Comparison of ENCODE assay signal across 23 cellular contexts in the genomic region with DNA sequence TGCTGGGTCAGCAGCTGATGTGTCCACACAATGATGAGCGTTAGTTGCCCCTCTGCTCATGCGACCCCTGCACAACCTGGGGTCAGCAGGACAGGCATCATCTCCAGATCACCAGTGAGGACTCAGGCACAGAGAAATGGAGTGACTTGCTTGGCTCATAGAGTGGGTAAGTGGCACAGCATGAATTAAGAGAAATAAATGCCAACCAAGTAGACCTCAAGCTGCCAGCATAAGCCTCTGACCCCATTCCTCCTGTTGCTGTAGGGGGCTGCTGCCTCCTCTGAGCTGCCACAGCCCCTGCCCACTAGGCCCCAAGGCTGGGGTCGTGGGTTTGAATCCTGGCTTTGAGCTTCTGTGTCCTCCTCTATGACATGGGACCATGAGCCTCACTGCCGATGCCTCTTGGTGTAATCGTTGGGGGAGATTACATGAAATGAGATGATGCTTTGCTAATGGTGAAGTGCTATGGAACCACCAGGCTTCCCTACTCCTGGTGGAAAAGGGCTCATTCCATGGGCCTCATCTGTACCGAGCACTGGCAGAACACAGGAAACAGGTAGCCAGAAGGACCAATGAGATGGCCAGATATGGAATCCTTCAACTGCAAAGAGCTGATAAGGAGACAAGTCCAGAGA. TPM values are rescaled to one million over a fixed set of nuclear protein-coding genes. Genes with fewer than 3 reads are reported as not detected.
DNase-seq lines count a peak whose midpoint lies in the region; ATAC-seq and TF ChIP-seq lines count a peak whose summit lies in the region.
"Had no signal": no experiment of that assay in that cellular context is flagged by ENCODE, and none has a peak within 500 bp of the region (broad histone marks: within the 10 kb centered on the region; RNA-seq: fewer than 3 reads in every experiment).

No MANE protein-coding gene starts in this region.

- H3K36me3 ChIP-seq in left ventricle myocardium inferior: no peaks in the 10 kb centered on the region
- H3K36me3 ChIP-seq in psoas muscle (ENCODE audit: insufficient read depth in 1 of 2, low read depth in 1 of 2): no peaks in the 10 kb centered on the region

- no peak for DNase-seq in left ventricle myocardium inferior
- no peak for DNase-seq in Right ventricle myocardium superior
- DNase-seq in psoas muscle: no peak
- no peak for DNase-seq in activated naive CD8-positive, alpha-beta T cell treated with anti-CD3 and anti-CD28 coated beads, Interleukin-2, amount 50 U/mL, for 24 hours
- DNase-seq in nucleus accumbens (lab: John Stamatoyannopoulos, UW): no peak
- no peak for DNase-seq in stimulated activated naive CD4-positive, alpha-beta T cell (lab: John Stamatoyannopoulos, UW)
- DNase-seq: activated CD4-positive, alpha-beta T cell treated with anti-CD3 and anti-CD28 coated beads, Interleukin-2, amount 10 ng/mL, durations not matched to agents 24 days and 14 days; activated naive CD8-positive, alpha-beta T cell treated with anti-CD3 and anti-CD28 coated beads, Interleukin-2, amount 10 ng/mL, durations not matched to agents 7 days and 5 days; cerebellar nuclear complex; effector memory CD4-positive, alpha-beta T cell; mesendoderm; naive thymus-derived CD4-positive, alpha-beta T cell; NCI-H146; NCI-H2171; NCI-H69; retina; SIG-M5 had no signal

- no peak overlapping the region for H3K4me3 Mint-ChIP-seq in dendritic cell treated with granulocyte-macrophage colony-stimulating factor and Interleukin-4, amounts not matched to agents 40 ng/mL and 50 ng/mL, for 4 days
- no peak overlapping the region for H3K4me3 Mint-ChIP-seq in activated naive CD8-positive, alpha-beta T cell treated with anti-CD3 and anti-CD28 coated beads, Interleukin-2, amount 50 U/mL, for 24 hours
- H3K4me3 Mint-ChIP-seq: activated CD4-positive, alpha-beta T cell treated with anti-CD3 and anti-CD28 coated beads, Interleukin-2, amount 10 ng/mL, durations not matched to agents 24 days and 14 days; activated naive CD8-positive, alpha-beta T cell treated with anti-CD3 and anti-CD28 coated beads, Interleukin-2, amount 10 ng/mL, durations not matched to agents 7 days and 5 days; naive thymus-derived CD4-positive, alpha-beta T cell had no signal

- H3K4me1 ChIP-seq in left ventricle myocardium inferior: peaks cover 37% of the 10 kb centered on the region
- no peaks in the 10 kb centered on the region for H3K4me1 ChIP-seq in psoas muscle

- H3K27me3 ChIP-seq in left ventricle myocardium inferior (ENCODE audit: low read depth) (no peaks in the 10 kb centered on the region), psoas muscle (ENCODE audit: insufficient read depth in 3 of 3, low read length in 2 of 3) (peaks cover 0 to under 1% (median 0%) of the 10 kb centered on the region in 3 donors)

- TF ChIP-seq CTCF in left ventricle myocardium inferior (IDR thresholded peaks at IDR 0.05; ENCODE audit: borderline replicate concordance) (no peak), psoas muscle (IDR thresholded peaks at IDR 0.05) (no peak)

- ATAC-seq in Right ventricle myocardium superior (ENCODE audit: poor library complexity) (no peak), psoas muscle (no peak), HG03342 (IDR thresholded peaks at IDR 0.05; ENCODE audit: unreplicated experiment) (no peak)
- no peak for ATAC-seq in activated naive CD8-positive, alpha-beta T cell treated with anti-CD3 and anti-CD28 coated beads, Interleukin-2, amount 50 U/mL, for 24 hours
- ATAC-seq: HepG2 had no signal

- H3K9me3 ChIP-seq in left ventricle myocardium inferior (replicated peaks): no peaks in the 10 kb centered on the region
- H3K9me3 ChIP-seq in psoas muscle: no peaks in the 10 kb centered on the region

- intact Hi-C loops in left ventricle myocardium inferior (cut with micrococcal nuclease) (no loop called here), Right ventricle myocardium superior (cut with DNase I) (no loop called here), psoas muscle (cut with DNase I) (no loop called here)
- intact Hi-C loops in dendritic cell treated with granulocyte-macrophage colony-stimulating factor and Interleukin-4, amounts not matched to agents 40 ng/mL and 50 ng/mL, for 4 days (cut with micrococcal nuclease): no loop called here

- WGBS in psoas muscle, 3 donors: 88 to 94% (median 92%) methylated on average over 6 of the region's 6 CpGs

- no peaks in the 10 kb centered on the region for H3K9me3 Mint-ChIP-seq in dendritic cell treated with granulocyte-macrophage colony-stimulating factor and Interleukin-4, amounts not matched to agents 40 ng/mL and 50 ng/mL, for 4 days
- H3K9me3 Mint-ChIP-seq in activated naive CD8-positive, alpha-beta T cell treated with anti-CD3 and anti-CD28 coated beads, Interleukin-2, amount 50 U/mL, for 24 hours: no peaks in the 10 kb centered on the region
- H3K9me3 Mint-ChIP-seq: activated CD4-positive, alpha-beta T cell treated with anti-CD3 and anti-CD28 coated beads, Interleukin-2, amount 10 ng/mL, durations not matched to agents 24 days and 14 days; activated T-helper 2 cell treated with anti-CD3 and anti-CD28 coated beads, Interferon-gamma antibody, Interleukin-2, Interleukin-4, amounts not matched to agents 10 μg/mL and 5 μg/mL and 100 μg/mL, durations not matched to agents 14 hours and 24 hours and 36 hours; naive thymus-derived CD4-positive, alpha-beta T cell had no signal

- peaks cover 35% of the 10 kb centered on the region for H3K27me3 Mint-ChIP-seq in dendritic cell treated with granulocyte-macrophage colony-stimulating factor and Interleukin-4, amounts not matched to agents 40 ng/mL and 50 ng/mL, for 4 days
- peaks cover 12% of the 10 kb centered on the region for H3K27me3 Mint-ChIP-seq in activated naive CD8-positive, alpha-beta T cell treated with anti-CD3 and anti-CD28 coated beads, Interleukin-2, amount 50 U/mL, for 24 hours

- no peaks in the 10 kb centered on the region for H3K36me3 Mint-ChIP-seq in dendritic cell treated with granulocyte-macrophage colony-stimulating factor and Interleukin-4, amounts not matched to agents 40 ng/mL and 50 ng/mL, for 4 days (ENCODE audit: low read depth)
- H3K36me3 Mint-ChIP-seq in activated naive CD8-positive, alpha-beta T cell treated with anti-CD3 and anti-CD28 coated beads, Interleukin-2, amount 50 U/mL, for 24 hours (ENCODE audit: low read depth): peaks cover 2% of the 10 kb centered on the region
- H3K36me3 Mint-ChIP-seq: activated naive CD8-positive, alpha-beta T cell treated with anti-CD3 and anti-CD28 coated beads, Interleukin-2, amount 10 ng/mL, durations not matched to agents 7 days and 5 days; naive thymus-derived CD4-positive, alpha-beta T cell had no signal

- peaks cover 53% of the 10 kb centered on the region for H3K4me1 Mint-ChIP-seq in dendritic cell treated with granulocyte-macrophage colony-stimulating factor and Interleukin-4, amounts not matched to agents 40 ng/mL and 50 ng/mL, for 4 days (ENCODE audit: low read depth)
- peaks cover 37% of the 10 kb centered on the region for H3K4me1 Mint-ChIP-seq in activated naive CD8-positive, alpha-beta T cell treated with anti-CD3 and anti-CD28 coated beads, Interleukin-2, amount 50 U/mL, for 24 hours

- H3K27ac ChIP-seq in left ventricle myocardium inferior (replicated peaks) (peak overlapping the region; percentile 70), psoas muscle (peak overlapping the region; percentile 55)
- H3K27ac ChIP-seq: HL-60 had no signal

- H3K4me3 ChIP-seq in left ventricle myocardium inferior (no peak overlapping the region), psoas muscle (no peak overlapping the region)

- peak overlapping the region; percentile 73 for H3K27ac Mint-ChIP-seq in dendritic cell treated with granulocyte-macrophage colony-stimulating factor and Interleukin-4, amounts not matched to agents 40 ng/mL and 50 ng/mL, for 4 days
- no peak overlapping the region for H3K27ac Mint-ChIP-seq in activated naive CD8-positive, alpha-beta T cell treated with anti-CD3 and anti-CD28 coated beads, Interleukin-2, amount 50 U/mL, for 24 hours
- H3K27ac Mint-ChIP-seq: activated CD4-positive, alpha-beta T cell treated with anti-CD3 and anti-CD28 coated beads, Interleukin-2, amount 10 ng/mL, durations not matched to agents 24 days and 14 days; activated naive CD8-positive, alpha-beta T cell treated with anti-CD3 and anti-CD28 coated beads, Interleukin-2, amount 10 ng/mL, durations not matched to agents 7 days and 5 days; naive thymus-derived CD4-positive, alpha-beta T cell had no signal

RNA-seq across cellular contexts. Expression of a gene that starts 33.6 kb away (rescaled TPM):
- total RNA-seq in left ventricle myocardium inferior: 35.1 TPM
- 30.3 TPM for total RNA-seq in Right ventricle myocardium superior
- 10 to 100 TPM; 14.7 to 32.9 (median 21.4) TPM for total RNA-seq in psoas muscle
- polyA plus RNA-seq in psoas muscle: 10 to 100 TPM; 16.2 to 27.9 (median 16.7) TPM
- total RNA-seq: HepG2, M059J had no signal
- polyA plus RNA-seq: naive thymus-derived CD4-positive, alpha-beta T cell had no signal
